ENCODE assay signal across 8 cellular contexts in genomic region chr17:63842173-63842539, GRCh38. TPM values are rescaled to one million over a fixed set of nuclear protein-coding genes. Genes with fewer than 3 reads are reported as not detected.
DNase-seq lines count a peak whose midpoint lies in the region; ATAC-seq and TF ChIP-seq lines count a peak whose summit lies in the region.

No MANE protein-coding gene starts in this region.

- no peaks in the 10 kb centered on the region for H3K27me3 ChIP-seq in sigmoid colon

- H3K36me3 Mint-ChIP-seq in WTC11 = no peaks in the 10 kb centered on the region

- H3K27ac Mint-ChIP-seq in WTC11 = peak overlapping the region; percentile 76

- TF ChIP-seq EP300 in sigmoid colon (IDR thresholded peaks at IDR 0.05) = no peak

- no peak for TF ChIP-seq POLR2A in sigmoid colon (IDR thresholded peaks at IDR 0.05)

- H3K4me1 ChIP-seq in sigmoid colon = peaks cover 3 to 71% (median 61%) of the 10 kb centered on the region in 4 donors

- H3K4me3 ChIP-seq in sigmoid colon = peak overlapping the region; percentile 71 to 95 (median 91)

- DNase-seq in WTC11 (ENCODE audit: low spot score) = peak; percentile 40
- peak; percentile 46 for DNase-seq in left cardiac atrium
- DNase-seq in sigmoid colon = peak; percentile 77
- no peak for DNase-seq in middle frontal gyrus (ENCODE audit: extremely low spot score, low spot score)
- DNase-seq in LoVo (ENCODE audit: low spot score) = no peak

- POLR2A ChIA-PET in WTC11 (lab: Charles Lee) = no interaction called here

- H3K36me3 ChIP-seq in sigmoid colon = peaks cover 0 to 3% (median under 1%) of the 10 kb centered on the region in 4 donors

- TF ChIP-seq CTCF in 22Rv1 (IDR thresholded peaks at IDR 0.05) (no peak), WTC11 (IDR thresholded peaks at IDR 0.05) (no peak), sigmoid colon (IDR thresholded peaks at IDR 0.05) (no peak)

- H3K9me3 Mint-ChIP-seq in WTC11 = no peaks in the 10 kb centered on the region

- intact Hi-C loops in left cardiac atrium (cut with DNase I) (no loop called here), sigmoid colon (cut with DNase I) (loop anchor here (1.0 to 2.0 kb wide), 2 partner anchors 15 to 67 kb away; partner anchors contain the start of genes DDX42, FTSJ3 and PSMC5)

- no peaks in the 10 kb centered on the region for H3K9me3 ChIP-seq in sigmoid colon

- ATAC-seq in GM18517 (IDR thresholded peaks at IDR 0.05; ENCODE audit: unreplicated experiment) (peak; percentile 12), HG03139 (IDR thresholded peaks at IDR 0.05; ENCODE audit: unreplicated experiment) (peak; percentile 18), WTC11 (no peak), left cardiac atrium (no peak)

- H3K27me3 Mint-ChIP-seq in WTC11 (ENCODE audit: low read depth) = peaks cover 23% of the 10 kb centered on the region

- CTCF ChIA-PET in WTC11 (lab: Charles Lee) = interaction anchor here (1.4 kb wide), 1 partner anchor 184 kb away, joined by 3 read pairs; no protein-coding TSS in a partner anchor

- WGBS in sigmoid colon, 2 donors = 0% methylated on average over 36 of the region's 36 CpGs

- peaks cover 37% of the 10 kb centered on the region for H3K4me1 Mint-ChIP-seq in WTC11

- peak overlapping the region; percentile 95 for H3K4me3 Mint-ChIP-seq in WTC11

- peak overlapping the region; percentile 96 for H3K27ac ChIP-seq in 22Rv1
- peak overlapping the region; percentile 93 to 99 (median 96) for H3K27ac ChIP-seq in sigmoid colon

TF ChIP-seq in WTC11, 78 proteins besides CTCF, POLR2A, EP300 and RAD21:
- TF ChIP-seq MAX (CRISPR knock-in tag; IDR thresholded peaks at IDR 0.05) = no peak
- TF ChIP-seq ZNF138 (CRISPR knock-in tag; conservative IDR thresholded peaks at IDR 0.05) = no peak
- no peak for TF ChIP-seq PREB (CRISPR knock-in tag; IDR thresholded peaks at IDR 0.05; ENCODE audit: borderline replicate concordance)
- TF ChIP-seq ZMAT4 (CRISPR knock-in tag; IDR thresholded peaks at IDR 0.05) = no peak
- no peak for TF ChIP-seq SMAD4 (CRISPR knock-in tag; IDR thresholded peaks at IDR 0.05)
- no peak for TF ChIP-seq TCF7 (CRISPR knock-in tag; IDR thresholded peaks at IDR 0.05; ENCODE audit: low read depth)
- TF ChIP-seq TEAD4 (CRISPR knock-in tag; IDR thresholded peaks at IDR 0.05) = no peak
- no peak for TF ChIP-seq MXD4 (CRISPR knock-in tag; IDR thresholded peaks at IDR 0.05; ENCODE audit: borderline replicate concordance)
- no peak for TF ChIP-seq ZNF281 (CRISPR knock-in tag; IDR thresholded peaks at IDR 0.05)
- TF ChIP-seq ELF4 (CRISPR knock-in tag; IDR thresholded peaks at IDR 0.05; ENCODE audit: low read depth) = no peak
- TF ChIP-seq PRRX2 (CRISPR knock-in tag; IDR thresholded peaks at IDR 0.05) = no peak
- TF ChIP-seq SOX15 (CRISPR knock-in tag; IDR thresholded peaks at IDR 0.05) = no peak
- no peak for TF ChIP-seq GTF2I (CRISPR knock-in tag; conservative IDR thresholded peaks at IDR 0.05)
- no peak for TF ChIP-seq E2F5 (CRISPR knock-in tag; IDR thresholded peaks at IDR 0.05)
- TF ChIP-seq ZSCAN18 (CRISPR knock-in tag; IDR thresholded peaks at IDR 0.05) = no peak

RNA-seq across cellular contexts. Expression of gene SMARCD2, which starts 0.3 kb away (rescaled TPM):
- total RNA-seq in WTC11 (2021) (80.1 to 106 TPM (median 86.7 TPM) in 3 replicates), left cardiac atrium (10 to 100 TPM; 33.9 to 37.1 TPM), sigmoid colon (100 to 1,000 TPM in 2 of 4 donors, 10 to 100 TPM in 2; 79.7 to 122 (median 105) TPM)
- 10 to 100 TPM; 44.4 to 95.9 (median 50.6) TPM for polyA plus RNA-seq in sigmoid colon

RNA-seq across cellular contexts. Expression of gene FTSJ3, which starts 14.7 kb away (rescaled TPM):
- total RNA-seq in WTC11 (2021) = 47.7 to 62.1 TPM (median 52.0 TPM) in 3 replicates
- total RNA-seq in left cardiac atrium = 10 to 100 TPM; 33.1 to 38.1 TPM
- total RNA-seq in sigmoid colon = 10 to 100 TPM; 31.0 to 65.8 (median 47.6) TPM
- 10 to 100 TPM in 2 of 3 donors, 1 to 10 TPM in 1; 7.9 to 30.7 (median 10.2) TPM for polyA plus RNA-seq in sigmoid colon

RNA-seq across cellular contexts. Expression of gene PSMC5, which starts 14.9 kb away (rescaled TPM):
- 135 to 152 TPM (median 149 TPM) in 3 replicates for total RNA-seq in WTC11 (2021)
- 100 to 1,000 TPM; 122 to 143 TPM for total RNA-seq in left cardiac atrium
- total RNA-seq in sigmoid colon = 100 to 1,000 TPM in 3 of 4 donors, 10 to 100 TPM in 1; 94.2 to 161 (median 113) TPM
- 100 to 1,000 TPM in 2 of 3 donors, 10 to 100 TPM in 1; 95.7 to 157 (median 130) TPM for polyA plus RNA-seq in sigmoid colon

RNA-seq across cellular contexts. Expression of gene CSH2, which starts 31.3 kb away (rescaled TPM):
- not detected in 3 replicates for total RNA-seq in WTC11 (2021)
- not detected for total RNA-seq in left cardiac atrium
- total RNA-seq in sigmoid colon = not detected
- polyA plus RNA-seq in sigmoid colon = not detected

RNA-seq across cellular contexts. Expression of gene GH2, which starts 39.6 kb away (rescaled TPM):
- 0.35 to 1.3 TPM (median 0.60 TPM) in 3 replicates for total RNA-seq in WTC11 (2021)
- not detected for total RNA-seq in left cardiac atrium
- total RNA-seq in sigmoid colon = not detected
- polyA plus RNA-seq in sigmoid colon = not detected

Comparison
In these comparisons a context has a peak if more than half of its experiments do, and no peak if none do; other contexts are left out.
1. ATAC-seq: peak in GM18517 (single experiment) and HG03139 (single experiment); none in WTC11 (single experiment) and left cardiac atrium (0 of 2).
2. DNase-seq: peak in WTC11 (single experiment), left cardiac atrium (single experiment) and sigmoid colon (single experiment); none in middle frontal gyrus (single experiment) and LoVo (single experiment).